In genomic region chr6:6037179-6037578, GRCh38 we compare ENCODE assay signal across 8 cellular contexts. TPM values are rescaled to one million over a fixed set of nuclear protein-coding genes. Genes with fewer than 3 reads are reported as not detected.
"Had no signal": no experiment of that assay in that cellular context is flagged by ENCODE, and none has a peak within 500 bp of the region (broad histone marks: within the 10 kb centered on the region; RNA-seq: fewer than 3 reads in every experiment).

No MANE protein-coding gene starts in this region.

- H3K4me2 ChIP-seq: KMS-11 had no signal

- H3K27ac Mint-ChIP-seq: IgD-negative memory B cell had no signal

- H3K27ac ChIP-seq: HL-60, KMS-11 had no signal

- DNase-seq: IMR-90, KBM-7, KG1 had no signal

- FAIRE-seq: HTR-8/SVneo had no signal

- H3K9ac ChIP-seq: KMS-11 had no signal

- H3K4me3 Mint-ChIP-seq: IgD-negative memory B cell had no signal

- H3K36me3 Mint-ChIP-seq: IgD-negative memory B cell had no signal

RNA-seq across cellular contexts. Expression of gene NRN1, which starts 30.5 kb away (rescaled TPM):
- total RNA-seq: HT-29, IMR-90 had no signal
- polyA plus RNA-seq: IMR-90 had no signal
